Comparison of ENCODE assay signal across 17 cellular contexts in genomic region chr6:39684790-39685485, GRCh38. TPM values are rescaled to one million over a fixed set of nuclear protein-coding genes. Genes with fewer than 3 reads are reported as not detected.
DNase-seq lines count a peak whose midpoint lies in the region; ATAC-seq and TF ChIP-seq lines count a peak whose summit lies in the region.
"Had no signal": no experiment of that assay in that cellular context is flagged by ENCODE, and none has a peak within 500 bp of the region (broad histone marks: within the 10 kb centered on the region; RNA-seq: fewer than 3 reads in every experiment).

No MANE protein-coding gene starts in this region.

- TF ChIP-seq EP300 in sigmoid colon (IDR thresholded peaks at IDR 0.05), result no peak

- DNase-seq in Ammon's horn (ENCODE audit: low spot score), result peak; percentile 53
- peak; percentile 26 for DNase-seq in HT1080 (ENCODE audit: low read depth)
- DNase-seq in caudate nucleus (lab: John Stamatoyannopoulos, UW), result peak in 1 of 61 donors; percentile 26
- no peak for DNase-seq in lower lobe of right lung
- no peak for DNase-seq in stimulated activated CD4-positive, alpha-beta T cell treated with anti-CD3 and anti-CD28 coated beads, Interleukin-4, amount 100 ng/mL, for 24 hours
- DNase-seq in NCI-H526 (lab: John Stamatoyannopoulos, UW), result no peak
- DNase-seq in sigmoid colon, result no peak
- DNase-seq: activated CD4-positive, alpha-beta T cell treated with anti-CD3 and anti-CD28 coated beads, Interleukin-2, amount 50 U/mL, for 1 hour; activated T-cell treated with anti-CD3 and anti-CD28 coated beads, Interleukin-2, amount 50 U/mL, for 72 hours; adrenal gland; AML-193; dermis blood vessel endothelial cell; foreskin melanocyte; KG1; NCI-H748 treated with DMSO at 0.1 percent for 48 hours; transverse colon had no signal

- H3K4me1 ChIP-seq in lower lobe of right lung, result no peaks in the 10 kb centered on the region
- no peaks in the 10 kb centered on the region for H3K4me1 ChIP-seq in sigmoid colon
- H3K4me1 ChIP-seq: adrenal gland, transverse colon had no signal

- TF ChIP-seq CTCF in lower lobe of right lung (IDR thresholded peaks at IDR 0.05) (no peak), sigmoid colon (IDR thresholded peaks at IDR 0.05) (no peak)

- H3K9me3 ChIP-seq in lower lobe of right lung, result no peaks in the 10 kb centered on the region
- H3K9me3 ChIP-seq in sigmoid colon, result no peaks in the 10 kb centered on the region
- H3K9me3 ChIP-seq: adrenal gland, transverse colon had no signal

- peak overlapping the region; percentile 92 for H3K27ac ChIP-seq in caudate nucleus (ENCODE audit: low read depth, low read length)
- no peak overlapping the region for H3K27ac ChIP-seq in lower lobe of right lung
- no peak overlapping the region for H3K27ac ChIP-seq in sigmoid colon
- H3K27ac ChIP-seq: adrenal gland, transverse colon had no signal

- TF ChIP-seq POLR2A in sigmoid colon (IDR thresholded peaks at IDR 0.05), result no peak

- H3K27me3 ChIP-seq in lower lobe of right lung (ENCODE audit: low read depth), result no peaks in the 10 kb centered on the region
- H3K27me3 ChIP-seq in sigmoid colon, result no peaks in the 10 kb centered on the region
- H3K27me3 ChIP-seq: adrenal gland, transverse colon had no signal

- intact Hi-C loops in lower lobe of right lung (cut with DNase I), result no loop called here
- intact Hi-C loops in sigmoid colon (cut with DNase I), result no loop called here

- WGBS in sigmoid colon, 2 donors, result 62 to 72% methylated on average over 3 of the region's 3 CpGs

- no peaks in the 10 kb centered on the region for H3K36me3 ChIP-seq in lower lobe of right lung
- no peaks in the 10 kb centered on the region for H3K36me3 ChIP-seq in sigmoid colon
- H3K36me3 ChIP-seq: adrenal gland, transverse colon had no signal

- no peak overlapping the region for H3K4me3 ChIP-seq in lower lobe of right lung
- H3K4me3 ChIP-seq in sigmoid colon, result no peak overlapping the region
- H3K4me3 ChIP-seq: adrenal gland, transverse colon had no signal

- peak; percentile 74 to 79 for ATAC-seq in lower lobe of right lung
- no peak for ATAC-seq in HG02885 (IDR thresholded peaks at IDR 0.05; ENCODE audit: poor library complexity, unreplicated experiment)
- ATAC-seq: activated T-cell treated with anti-CD3 and anti-CD28 coated beads, Interleukin-2, amount 50 U/mL, for 72 hours had no signal

RNA-seq across cellular contexts. Expression of gene KIF6, which starts 40.3 kb away (rescaled TPM):
- 0.33 and 2.9 TPM in 2 replicates for total RNA-seq in HT1080 (2014; rRNA removed; shearing (Covaris generic))
- 0.90 and 1.7 TPM in 2 replicates for polyA plus RNA-seq in HT1080 (2015; cell fraction: cytosol; rRNA removed)
- 0.67 and 0.99 TPM in 2 replicates for polyA plus RNA-seq in HT1080 (2015; cell fraction: nucleus; rRNA removed)
- 2.5 TPM for total RNA-seq in lower lobe of right lung
- total RNA-seq in sigmoid colon, result under 1 TPM in 3 of 4 donors, not detected in 1; 0.36 to 0.99 (median 0.55) TPM
- under 1 TPM in 2 of 3 donors, not detected in 1; under 0.01 to 0.32 TPM for polyA plus RNA-seq in sigmoid colon
- total RNA-seq: dermis blood vessel endothelial cell had no signal

Comparison
In these comparisons a context has a peak if more than half of its experiments do, and no peak if none do; other contexts are left out.
1. DNase-seq: peak in Ammon's horn (single experiment) and HT1080 (single experiment); none in lower lobe of right lung (single experiment), stimulated activated CD4-positive, alpha-beta T cell treated with anti-CD3 and anti-CD28 coated beads, Interleukin-4, amount 100 ng/mL, for 24 hours (single experiment), NCI-H526 (0 of 2) and sigmoid colon (single experiment).